In genomic region chr22:46296257-46297150, GRCh38 we compare ENCODE assay signal across 8 cellular contexts. TPM values are rescaled to one million over a fixed set of nuclear protein-coding genes. Genes with fewer than 3 reads are reported as not detected.
A peak's percentile ranks its signal among the peaks of the same experiment; 100 is the strongest.
DNase-seq lines count a peak whose midpoint lies in the region; ATAC-seq and TF ChIP-seq lines count a peak whose summit lies in the region.

Gene GTSE1, plus strand, starts transcription at chr22:46296870. Its CDS starts 531 bp downstream, at chr22:46297401.

- peak within 1 kb of the TSS; percentile 54 to 60 for H3K4me3 ChIP-seq in esophagus (ENCODE audit: low read depth in 1 of 2, low read length in 2 of 2)
- peak within 1 kb of the TSS; percentile 45 to 72 for H3K4me3 ChIP-seq in muscle layer of colon (ENCODE audit: low read depth in 1 of 2, low read length in 2 of 2)

- WGBS in esophagus, 2 donors, result 0 to 1% methylated on average over 76 of the region's 76 CpGs

- H3K9me3 Mint-ChIP-seq in activated T-cell treated with anti-CD3 and anti-CD28 coated beads, Interleukin-2, amount 50 U/mL, for 4 hours, result peaks cover 5% of the 10 kb centered on the region

- H3K36me3 Mint-ChIP-seq in activated T-cell treated with anti-CD3 and anti-CD28 coated beads, Interleukin-2, amount 50 U/mL, for 4 hours (ENCODE audit: insufficient read depth), result peaks cover 5% of the 10 kb centered on the region

- ATAC-seq in GM21717 (IDR thresholded peaks at IDR 0.05; ENCODE audit: unreplicated experiment), result peak; percentile 79
- ATAC-seq in activated T-cell treated with anti-CD3 and anti-CD28 coated beads, Interleukin-2, amount 50 U/mL, for 4 hours, result peak; percentile 99

- H3K4me1 ChIP-seq in esophagus (ENCODE audit: control insufficient read depth in 2 of 2, insufficient read depth in 2 of 2, low read length in 1 of 2), result peaks cover 3 to 9% of the 10 kb centered on the region in 2 donors
- peaks cover 17% of the 10 kb centered on the region for H3K4me1 ChIP-seq in muscle layer of colon (ENCODE audit: insufficient read depth, low read length)

- peaks cover 4 to 5% of the 10 kb centered on the region in 2 donors for H3K36me3 ChIP-seq in esophagus (ENCODE audit: control insufficient read depth in 2 of 2, insufficient read depth in 2 of 2, low read length in 1 of 2)
- peaks cover 16% of the 10 kb centered on the region for H3K36me3 ChIP-seq in muscle layer of colon (ENCODE audit: insufficient read depth, low read length)

- H3K4me3 Mint-ChIP-seq in activated T-cell treated with anti-CD3 and anti-CD28 coated beads, Interleukin-2, amount 50 U/mL, for 4 hours, result peak within 1 kb of the TSS; percentile 82

- H3K27me3 ChIP-seq in esophagus (ENCODE audit: control insufficient read depth in 1 of 2, insufficient read depth in 2 of 2, low read length in 2 of 2), result no peaks in the 10 kb centered on the region
- H3K27me3 ChIP-seq in muscle layer of colon (ENCODE audit: control insufficient read depth in 1 of 2, insufficient read depth in 2 of 2, low read length in 2 of 2), result no peaks in the 10 kb centered on the region

- no peaks in the 10 kb centered on the region for H3K9me3 ChIP-seq in esophagus (ENCODE audit: control insufficient read depth in 2 of 2, insufficient read depth in 1 of 2, low read depth in 1 of 2, low read length in 1 of 2)
- no peaks in the 10 kb centered on the region for H3K9me3 ChIP-seq in muscle layer of colon (ENCODE audit: low read length)

- H3K27ac ChIP-seq in esophagus (ENCODE audit: low read depth in 2 of 2, low read length in 1 of 2), result peak within 1 kb of the TSS; percentile 94 to 96
- H3K27ac ChIP-seq in muscle layer of colon (ENCODE audit: low read depth, low read length), result peak within 1 kb of the TSS; percentile 88

- in situ Hi-C loops in KBM-7 (cut with MboI; ENCODE audit: low pct_unique_long_range_greater_than_20kb, low sequenced_read_pairs), result no loop called here

- H3K27me3 Mint-ChIP-seq in activated T-cell treated with anti-CD3 and anti-CD28 coated beads, Interleukin-2, amount 50 U/mL, for 4 hours (ENCODE audit: low read depth), result peaks cover 7% of the 10 kb centered on the region

- DNase-seq in DMS53 (lab: John Stamatoyannopoulos, UW) (peak; percentile 97), KBM-7 (peak; percentile 98)
- peak; percentile 94 for DNase-seq in activated T-cell treated with anti-CD3 and anti-CD28 coated beads, Interleukin-2, amount 50 U/mL, for 4 hours
- DNase-seq in stimulated activated CD8-positive, alpha-beta memory T cell treated with anti-CD3 and anti-CD28 coated beads, Interleukin-7, amount 100 ng/mL, for 24 hours (ENCODE audit: low read depth), result peak; percentile 92

- peak within 1 kb of the TSS; percentile 50 for H3K9ac ChIP-seq in muscle layer of colon (ENCODE audit: low read length)

- H3K4me1 Mint-ChIP-seq in activated T-cell treated with anti-CD3 and anti-CD28 coated beads, Interleukin-2, amount 50 U/mL, for 4 hours (ENCODE audit: low read depth), result peaks cover 22% of the 10 kb centered on the region

TF ChIP-seq in PFSK-1, 5 proteins besides CTCF, POLR2A, EP300 and RAD21:
- TF ChIP-seq FOXP2 (optimal IDR thresholded peaks at IDR 0.05; ENCODE audit: borderline replicate concordance, extremely low read depth, extremely low read length, insufficient read depth) (peak; percentile 49), REST (IDR thresholded peaks at IDR 0.05; ENCODE audit: insufficient read depth in 1 of 2, low read depth in 2 of 2, low read length in 2 of 2) (no peak), POLR2AphosphoS5 (IDR thresholded peaks at IDR 0.05; ENCODE audit: low read depth, low read length) (peak; percentile 57; the same call in 1 of the 2 replicates), SIN3A (IDR thresholded peaks at IDR 0.05; ENCODE audit: borderline replicate concordance, insufficient read depth, low read length) (no peak; the same call in 1 of the 2 replicates), TAF1 (IDR thresholded peaks at IDR 0.05; ENCODE audit: borderline replicate concordance, insufficient read depth, low read length) (peak; percentile 78; the same call in 1 of the 2 replicates)

RNA-seq across cellular contexts. Expression of gene GTSE1, which starts in this region (rescaled TPM):
- polyA plus RNA-seq in PFSK-1 (2012; ENCODE audit: insufficient read length, low read depth), result 12.6 TPM
- total RNA-seq in activated T-cell treated with anti-CD3 and anti-CD28 coated beads, Interleukin-2, amount 50 U/mL, for 4 hours, result 1 to 10 TPM; 2.2 to 3.7 (median 2.7) TPM
- 1 to 10 TPM; 5.0 to 7.4 TPM for polyA plus RNA-seq in esophagus

Comparison
In these comparisons a context has a peak if more than half of its experiments do, and no peak if none do; other contexts are left out.
1. Peak in every context shown above with its lines: DNase-seq, ATAC-seq, H3K4me3 ChIP-seq and H3K27ac ChIP-seq.